20 cellular contexts compared by ENCODE assay signal in genomic region chr10:86230538-86231180, GRCh38.
"Had no signal": no experiment of that assay in that cellular context is flagged by ENCODE, and none has a peak within 500 bp of the region (broad histone marks: within the 10 kb centered on the region; RNA-seq: fewer than 3 reads in every experiment).

No MANE protein-coding gene starts in this region.

- H3K4me3 ChIP-seq: SJSA1, SK-N-MC had no signal

- H3K27me3 ChIP-seq: SJSA1 had no signal

- H3K27ac ChIP-seq: KMS-11, SJSA1, SK-N-MC had no signal

- DNase-seq: IMR-90, Kasumi-1, MM.1S, NCI-H1092 treated with DMSO at 0.1 percent for 48 hours, NCI-H1436, NCI-H187, NCI-H2029, NCI-H2081 treated with DMSO at 0.1 percent for 48 hours, NCI-H2171, NCI-H226, NCI-H446, NCI-H510A, NCI-H524 treated with DMSO at 0.1 percent for 48 hours, NCI-H774, RPMI8226, SIG-M5 had no signal

- H3K4me2 ChIP-seq: KMS-11 had no signal

- H3K9me3 ChIP-seq: SJSA1 had no signal

- H3K36me3 ChIP-seq: SJSA1 had no signal

- H3K4me1 ChIP-seq: SJSA1 had no signal

- FAIRE-seq: RCC 7860 had no signal

- H3K9ac ChIP-seq: KMS-11 had no signal
